ENCODE assay signal across 8 cellular contexts in the genomic region with DNA sequence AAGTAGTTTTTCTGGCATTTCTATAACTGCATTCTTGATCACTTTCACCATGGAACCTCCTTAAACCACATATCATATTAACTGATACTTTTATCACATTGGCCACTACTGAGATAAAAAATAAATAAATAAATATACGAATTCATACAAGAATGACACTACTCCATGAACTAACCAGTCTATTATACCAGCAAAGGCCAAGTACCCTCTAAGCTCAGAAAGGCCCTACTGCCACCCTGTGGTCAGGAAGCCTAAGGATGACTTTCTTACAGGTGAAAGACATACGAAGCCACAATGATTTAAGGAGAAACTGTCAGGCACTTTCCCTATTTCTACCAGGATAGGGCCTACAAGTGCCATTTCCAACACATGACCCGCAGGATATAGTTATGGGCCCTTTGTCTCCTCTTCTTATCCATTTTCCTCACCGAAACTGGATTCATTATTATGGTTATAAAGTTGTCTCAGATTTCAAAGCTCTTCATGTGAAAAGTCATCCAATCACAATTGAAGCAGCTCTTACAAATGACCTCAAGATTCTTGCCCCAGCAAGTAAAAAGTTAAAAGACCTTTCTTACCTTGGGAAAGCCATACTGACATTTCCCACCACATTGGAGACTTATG. TPM values are rescaled to one million over a fixed set of nuclear protein-coding genes. Genes with fewer than 3 reads are reported as not detected.
DNase-seq lines count a peak whose midpoint lies in the region; ATAC-seq and TF ChIP-seq lines count a peak whose summit lies in the region.

No MANE protein-coding gene starts in this region.

- POLR2A ChIA-PET in MCF 10A (lab: Yijun Ruan, JAX): interaction anchor here (0.6 to 3.2 kb wide), 12 partner anchors 15 to 304 kb away, joined by 3 to 26 read pairs (median 4); partner anchors contain the start of genes ATP5IF1 and EYA3

- H3K4me3 Mint-ChIP-seq in MCF 10A (ENCODE audit: unreplicated experiment) (no peak overlapping the region), immature natural killer cell (no peak overlapping the region)

- H3K27ac Mint-ChIP-seq in MCF 10A (ENCODE audit: low read depth, unreplicated experiment): no peak overlapping the region
- H3K27ac Mint-ChIP-seq in immature natural killer cell: peak overlapping the region in 3 of 6 donors; percentile 21 to 78 (median 48)

- H3K27me3 Mint-ChIP-seq in MCF 10A (ENCODE audit: insufficient read depth, unreplicated experiment) (no peaks in the 10 kb centered on the region), immature natural killer cell (ENCODE audit: low read depth in 3 of 3) (no peaks in the 10 kb centered on the region)

- H3K4me1 Mint-ChIP-seq in MCF 10A (ENCODE audit: insufficient read depth, unreplicated experiment) (peaks cover 9% of the 10 kb centered on the region), immature natural killer cell (peaks cover 8 to 16% of the 10 kb centered on the region in 2 donors)

- BruUV-seq in MCF 10A (replicated peaks; lab: Mats Ljungman, UMichigan): no TSS peak

- CTCF ChIA-PET in MCF 10A (lab: Yijun Ruan, JAX): interaction anchor here (0.6 to 6.4 kb wide), 25 partner anchors 9 to 561 kb away, joined by 3 to 123 read pairs (median 4); partner anchors contain the start of gene EYA3

- intact Hi-C loops in MCF 10A (cut with micrococcal nuclease): loop anchor here (1.0 to 10.0 kb wide), 3 partner anchors 118 to 352 kb away; no protein-coding TSS in a partner anchor

- peak; percentile 40 for DNase-seq in GM04504 (ENCODE audit: low read depth)
- DNase-seq in NCI-H1105 treated with DMSO at 0.1 percent for 48 hours (lab: John Stamatoyannopoulos, UW): peak; percentile 39
- DNase-seq in T-helper 9 cell: peak; percentile 34
- DNase-seq in MCF 10A (ENCODE audit: unreplicated experiment): peak; percentile 78
- DNase-seq in immature natural killer cell: peak; percentile 56 to 70 (median 63)
- peak; percentile 23 to 26 for DNase-seq in stimulated activated CD4-positive, alpha-beta T cell treated with anti-CD3 and anti-CD28 coated beads, Interleukin-15, amount 100 ng/mL, for 1 hour (ENCODE audit: low read depth in 1 of 2, low spot score in 1 of 2)

- H3K36me3 Mint-ChIP-seq in MCF 10A (ENCODE audit: insufficient read depth, unreplicated experiment): peaks cover 69% of the 10 kb centered on the region
- peaks cover 11 to 46% (median 21%) of the 10 kb centered on the region in 3 donors for H3K36me3 Mint-ChIP-seq in immature natural killer cell

- no peak for ATAC-seq in GM19035 (IDR thresholded peaks at IDR 0.05; ENCODE audit: unreplicated experiment)
- no peak for ATAC-seq in HG03097 (IDR thresholded peaks at IDR 0.05; ENCODE audit: low FRiP score, unreplicated experiment)

- no peaks in the 10 kb centered on the region for H3K9me3 Mint-ChIP-seq in MCF 10A (ENCODE audit: unreplicated experiment)
- no peaks in the 10 kb centered on the region for H3K9me3 Mint-ChIP-seq in immature natural killer cell

- TF ChIP-seq CTCF in MCF 10A (IDR thresholded peaks at IDR 0.05; ENCODE audit: unreplicated experiment): peak; percentile 80

RNA-seq across cellular contexts. Expression of gene DNAJC8, which starts 23.9 kb away (rescaled TPM):
- 59.6 and 60.0 TPM in 2 replicates for total RNA-seq in MCF 10A (2022)
- 100 to 1,000 TPM; 197 to 269 (median 205) TPM for polyA plus RNA-seq in immature natural killer cell

RNA-seq across cellular contexts. Expression of gene ATP5IF1, which starts 27.0 kb away (rescaled TPM):
- total RNA-seq in MCF 10A (2022): 214 and 232 TPM in 2 replicates
- 100 to 1,000 TPM; 462 to 960 (median 728) TPM for polyA plus RNA-seq in immature natural killer cell

RNA-seq across cellular contexts. Expression of gene PTAFR, which starts 32.4 kb away (rescaled TPM):
- 1.6 and 1.8 TPM in 2 replicates for total RNA-seq in MCF 10A (2022)
- 1 to 10 TPM; 1.5 to 9.4 (median 2.6) TPM for polyA plus RNA-seq in immature natural killer cell

RNA-seq across cellular contexts. Expression of gene SESN2, which starts 50.4 kb away (rescaled TPM):
- 106 and 118 TPM in 2 replicates for total RNA-seq in MCF 10A (2022)
- polyA plus RNA-seq in immature natural killer cell: 10 to 100 TPM; 10.2 to 23.5 (median 14.0) TPM

Comparison
In these comparisons a context has a peak if more than half of its experiments do, and no peak if none do; other contexts are left out.
1. DNase-seq: peak in every context shown above with its lines; median percentile 78 in MCF 10A; 63 in immature natural killer cell; 40 in GM04504; 39 in NCI-H1105 treated with DMSO at 0.1 percent for 48 hours; 34 in T-helper 9 cell; 24 in stimulated activated CD4-positive, alpha-beta T cell treated with anti-CD3 and anti-CD28 coated beads, Interleukin-15, amount 100 ng/mL, for 1 hour.